In genomic region chr22:38873469-38874411, GRCh38 we compare ENCODE assay signal across 8 cellular contexts. TPM values are rescaled to one million over a fixed set of nuclear protein-coding genes. Genes with fewer than 3 reads are reported as not detected.
DNase-seq lines count a peak whose midpoint lies in the region; TF ChIP-seq lines count a peak whose summit lies in the region.

No MANE protein-coding gene starts in this region.

- peak overlapping the region; percentile 74 for H3K4me3 ChIP-seq in fibroblast of the aortic adventitia (ENCODE audit: low read depth, low read length)

- no peak for TF ChIP-seq CTCF in fibroblast of the aortic adventitia (IDR thresholded peaks at IDR 0.05; ENCODE audit: insufficient read depth, low read length)

- DNase-seq in DMS53 (lab: John Stamatoyannopoulos, UW) (peak; percentile 98), NCI-H187 (lab: John Stamatoyannopoulos, UW) (peak; percentile 56 to 74), fibroblast of the aortic adventitia (ENCODE audit: low read depth) (no peak), posterior cingulate gyrus (no peak), epidermal melanocyte (ENCODE audit: insufficient read length, low spot score) (no peak), HK-2 (ENCODE audit: unreplicated experiment) (no peak)
- peak; percentile 69 for DNase-seq in activated CD8-positive, alpha-beta memory T cell treated with anti-CD3 and anti-CD28 coated beads, Interleukin-2, amount 50 U/mL, for 4 hours
- peak; percentile 66 for DNase-seq in stimulated activated CD4-positive, alpha-beta T cell treated with anti-CD3 and anti-CD28 coated beads, Interleukin-12 subunit alpha, Interleukin-12 subunit beta, amount 100 ng/mL, for 4 hours

- intact Hi-C loops in posterior cingulate gyrus (cut with DNase I) = loop anchor here (1.0 to 10.0 kb wide), 3 partner anchors 271 to 441 kb away; partner anchors contain the start of genes CBX7 and RPL3

RNA-seq across cellular contexts. Expression of gene CBX6, which starts 1.7 kb away (rescaled TPM):
- 50.7 and 87.7 TPM in 2 replicates for total RNA-seq in fibroblast of the aortic adventitia (ENCODE audit: low replicate concordance)

RNA-seq across cellular contexts. Expression of gene NPTXR, which starts 29.9 kb away (rescaled TPM):
- total RNA-seq in fibroblast of the aortic adventitia (ENCODE audit: low replicate concordance) = 1.3 and 2.0 TPM in 2 replicates

Comparison
In these comparisons a context has a peak if more than half of its experiments do, and no peak if none do; other contexts are left out.
1. DNase-seq: peak in DMS53 (single experiment), NCI-H187 (2 of 2), activated CD8-positive, alpha-beta memory T cell treated with anti-CD3 and anti-CD28 coated beads, Interleukin-2, amount 50 U/mL, for 4 hours (single experiment) and stimulated activated CD4-positive, alpha-beta T cell treated with anti-CD3 and anti-CD28 coated beads, Interleukin-12 subunit alpha, Interleukin-12 subunit beta, amount 100 ng/mL, for 4 hours (single experiment); none in fibroblast of the aortic adventitia (single experiment), posterior cingulate gyrus (0 of 10), epidermal melanocyte (single experiment) and HK-2 (single experiment).